8 cellular contexts compared by ENCODE assay signal in genomic region chr1:21939650-21940374, GRCh38. TPM values are rescaled to one million over a fixed set of nuclear protein-coding genes. Genes with fewer than 3 reads are reported as not detected.
DNase-seq lines count a peak whose midpoint lies in the region; ATAC-seq and TF ChIP-seq lines count a peak whose summit lies in the region.

No MANE protein-coding gene starts in this region.

- TF ChIP-seq POLR2A in body of pancreas (IDR thresholded peaks at IDR 0.05) = peak in 2 of 3 donors; percentile 17 to 24

- H3K36me3 ChIP-seq in BE2C = no peaks in the 10 kb centered on the region
- H3K36me3 ChIP-seq in body of pancreas (replicated peaks in 1 of 2; ENCODE audit: insufficient read depth in 1 of 2, low read depth in 2 of 2) = no peaks in the 10 kb centered on the region
- no peaks in the 10 kb centered on the region for H3K36me3 ChIP-seq in kidney epithelial cell (ENCODE audit: control insufficient read depth, insufficient read depth, low read length)
- H3K36me3 ChIP-seq in subcutaneous abdominal adipose tissue (ENCODE audit: control insufficient read depth in 5 of 5, insufficient read depth in 5 of 5, low read length in 5 of 5) = peaks cover 0 to 4% (median 0%) of the 10 kb centered on the region in 5 donors

- 39 to 44% methylated on average over 9 of the region's 9 CpGs for WGBS in body of pancreas, 2 donors

- H3K4me1 ChIP-seq in BE2C = peaks cover 7% of the 10 kb centered on the region; the same call in 1 of the 2 replicates
- peaks cover 62% of the 10 kb centered on the region for H3K4me1 ChIP-seq in body of pancreas
- H3K4me1 ChIP-seq in subcutaneous abdominal adipose tissue (ENCODE audit: control insufficient read depth in 5 of 5, insufficient read depth in 5 of 5, low read length in 5 of 5) = peaks cover 16 to 61% (median 55%) of the 10 kb centered on the region in 5 donors

- peak; percentile 43; the same call in 1 of the 2 replicates for TF ChIP-seq CTCF in BE2C (IDR thresholded peaks at IDR 0.05; ENCODE audit: low read depth, low read length)
- peak in 6 of 7 experiments; percentile 17 to 69 (median 62) for TF ChIP-seq CTCF in body of pancreas (IDR thresholded peaks at IDR 0.05)
- TF ChIP-seq CTCF in kidney epithelial cell (IDR thresholded peaks at IDR 0.05; ENCODE audit: insufficient read depth, low read length, poor library complexity, severe bottlenecking) = peak; percentile 45

- H3K27me3 ChIP-seq in BE2C (no peaks in the 10 kb centered on the region), body of pancreas (no peaks in the 10 kb centered on the region), kidney epithelial cell (ENCODE audit: control insufficient read depth, insufficient read depth, low read length) (no peaks in the 10 kb centered on the region), subcutaneous abdominal adipose tissue (ENCODE audit: control insufficient read depth in 5 of 5, insufficient read depth in 4 of 5, low read length in 5 of 5) (no peaks in the 10 kb centered on the region)

- intact Hi-C loops in body of pancreas (cut with DNase I) = no loop called here

- H3K9ac ChIP-seq in subcutaneous abdominal adipose tissue (ENCODE audit: low read length in 5 of 5) = peak overlapping the region in 3 of 5 donors; percentile 10 to 47 (median 28)

- no peaks in the 10 kb centered on the region for H3K9me3 ChIP-seq in BE2C
- H3K9me3 ChIP-seq in body of pancreas = no peaks in the 10 kb centered on the region
- H3K9me3 ChIP-seq in subcutaneous abdominal adipose tissue (ENCODE audit: control insufficient read depth in 5 of 5, low read length in 5 of 5) = no peaks in the 10 kb centered on the region

- peak; percentile 68 for DNase-seq in BE2C
- DNase-seq in M059J (ENCODE audit: low read depth) = peak; percentile 97
- DNase-seq in body of pancreas = peak; percentile 81 to 89 (median 88)
- DNase-seq in kidney epithelial cell (ENCODE audit: low read depth) = peak; percentile 91
- no peak for DNase-seq in T-helper 1 cell

- H3K27ac ChIP-seq in body of pancreas (peak overlapping the region; percentile 37 to 85 (median 80)), subcutaneous abdominal adipose tissue (ENCODE audit: low read depth, low read length) (peak overlapping the region; percentile 95)

- peak; percentile 22 for ATAC-seq in body of pancreas
- ATAC-seq in HG03457 (IDR thresholded peaks at IDR 0.05; ENCODE audit: unreplicated experiment) = no peak
- no peak for ATAC-seq in GM18909 (IDR thresholded peaks at IDR 0.05; ENCODE audit: poor library complexity, unreplicated experiment)

- H3K4me3 ChIP-seq in BE2C (ENCODE audit: low read depth, low read length) (no peak overlapping the region), body of pancreas (no peak overlapping the region), kidney epithelial cell (ENCODE audit: low read depth, low read length) (no peak overlapping the region), subcutaneous abdominal adipose tissue (ENCODE audit: low read depth in 1 of 5, low read length in 5 of 5) (no peak overlapping the region)

RNA-seq across cellular contexts. Expression of gene HSPG2, which starts 2.7 kb away (rescaled TPM):
- polyA plus RNA-seq in BE2C (2012; ENCODE audit: insufficient read depth, insufficient read length, low read depth) = 1.8 TPM
- 18.3 and 60.5 TPM in 2 replicates for total RNA-seq in M059J (2014; rRNA removed; shearing (Covaris generic))
- 100 to 1,000 TPM in 1 of 2 donors, 10 to 100 TPM in 1; 87.7 to 179 TPM for total RNA-seq in body of pancreas
- 122 and 152 TPM in 2 replicates for total RNA-seq in kidney epithelial cell

RNA-seq across cellular contexts. Expression of gene CELA3B, which starts 37.0 kb away (rescaled TPM):
- not detected for polyA plus RNA-seq in BE2C (2012; ENCODE audit: insufficient read depth, insufficient read length, low read depth)
- not detected in 2 replicates for total RNA-seq in M059J (2014; rRNA removed; shearing (Covaris generic))
- total RNA-seq in body of pancreas (over 10,000 TPM; 12,815 to 27,120 TPM), kidney epithelial cell (not detected in 2 replicates)

Comparison
In these comparisons a context has a peak if more than half of its experiments do, and no peak if none do; other contexts are left out.
1. DNase-seq: peak in BE2C (single experiment), M059J (single experiment), body of pancreas (4 of 4) and kidney epithelial cell (single experiment); none in T-helper 1 cell (0 of 5).
2. RNA of gene CELA3B, which starts 37.0 kb away (total RNA-seq): 12,815 to 27,120 TPM in body of pancreas; not detected in M059J and not detected in kidney epithelial cell; every median in the first group is over 1,000 times any median in the second.
3. Peak in every context shown above with its lines, with median percentiles within 50 percentile points of each other: CTCF ChIP-seq.